ENCODE assay signal across 20 cellular contexts in the genomic region with DNA sequence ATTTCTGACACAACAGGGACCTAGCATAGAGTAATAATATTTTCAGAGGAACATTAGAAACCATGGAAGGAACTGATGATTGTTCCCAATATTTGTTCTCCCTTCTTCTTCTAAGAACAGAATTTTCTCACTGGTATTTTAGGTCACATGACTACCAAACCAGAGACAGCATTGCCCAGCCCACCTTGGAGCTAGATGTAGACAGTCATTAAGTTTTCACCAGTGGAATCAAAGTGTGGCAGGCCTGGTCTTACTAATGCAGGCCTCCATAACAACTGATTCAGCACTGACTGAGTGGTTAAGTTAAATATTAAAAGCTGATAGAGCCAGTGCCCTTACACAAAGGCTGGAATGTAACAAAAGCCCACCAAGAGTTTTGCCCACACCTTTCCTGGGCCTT.
"Had no signal": no experiment of that assay in that cellular context is flagged by ENCODE, and none has a peak within 500 bp of the region (broad histone marks: within the 10 kb centered on the region; RNA-seq: fewer than 3 reads in every experiment).

No MANE protein-coding gene starts in this region.

- H3K27me3 ChIP-seq: colonic mucosa, gastrocnemius medialis, heart right ventricle, neural progenitor cell, pancreas, right lobe of liver, tibial artery, upper lobe of left lung, uterus had no signal

- H3K4me1 ChIP-seq: colonic mucosa, gastrocnemius medialis, heart right ventricle, neural progenitor cell, pancreas, prostate gland, right lobe of liver, tibial artery, upper lobe of left lung, uterus had no signal

- H3K9ac ChIP-seq: neural progenitor cell had no signal

- H3K36me3 ChIP-seq: colonic mucosa, gastrocnemius medialis, heart right ventricle, neural progenitor cell, pancreas, prostate gland, right lobe of liver, tibial artery, upper lobe of left lung, uterus had no signal

- H3K9me3 ChIP-seq: colonic mucosa, gastrocnemius medialis, mucosa of descending colon, pancreas, prostate gland, right lobe of liver, tibial artery, upper lobe of left lung, uterus had no signal

- H3K27ac ChIP-seq: colonic mucosa, gastrocnemius medialis, heart right ventricle, neural progenitor cell, pancreas, prostate gland, right lobe of liver, tibial artery, upper lobe of left lung, uterus had no signal

- DNase-seq: colonic mucosa; dermis blood vessel endothelial cell; gastrocnemius medialis; heart right ventricle; islet precursor cell; left colon; mucosa of descending colon; naive thymus-derived CD8-positive, alpha-beta T cell; nucleus accumbens; pancreas; retina; right lobe of liver; stimulated activated CD4-positive, alpha-beta T cell treated with anti-CD3 and anti-CD28 coated beads, Interleukin-4, amount 100 ng/mL, for 1 hour; stimulated activated CD8-positive, alpha-beta memory T cell treated with anti-CD3 and anti-CD28 coated beads, Interleukin-4, amount 100 ng/mL, for 48 hours; tibial artery; upper lobe of left lung; uterus had no signal

- H3K4me3 ChIP-seq: colonic mucosa, gastrocnemius medialis, heart right ventricle, mucosa of descending colon, neural progenitor cell, pancreas, prostate gland, right lobe of liver, tibial artery, upper lobe of left lung, uterus had no signal

- ATAC-seq: gastrocnemius medialis; heart right ventricle; left colon; mucosa of descending colon; naive thymus-derived CD8-positive, alpha-beta T cell; pancreas; stimulated activated effector memory CD8-positive, alpha-beta T cell treated with anti-CD3 and anti-CD28 coated beads, Interleukin-12 subunit alpha, Interleukin-12 subunit beta, amount 100 ng/mL, for 72 hours had no signal
